In the genomic region with DNA sequence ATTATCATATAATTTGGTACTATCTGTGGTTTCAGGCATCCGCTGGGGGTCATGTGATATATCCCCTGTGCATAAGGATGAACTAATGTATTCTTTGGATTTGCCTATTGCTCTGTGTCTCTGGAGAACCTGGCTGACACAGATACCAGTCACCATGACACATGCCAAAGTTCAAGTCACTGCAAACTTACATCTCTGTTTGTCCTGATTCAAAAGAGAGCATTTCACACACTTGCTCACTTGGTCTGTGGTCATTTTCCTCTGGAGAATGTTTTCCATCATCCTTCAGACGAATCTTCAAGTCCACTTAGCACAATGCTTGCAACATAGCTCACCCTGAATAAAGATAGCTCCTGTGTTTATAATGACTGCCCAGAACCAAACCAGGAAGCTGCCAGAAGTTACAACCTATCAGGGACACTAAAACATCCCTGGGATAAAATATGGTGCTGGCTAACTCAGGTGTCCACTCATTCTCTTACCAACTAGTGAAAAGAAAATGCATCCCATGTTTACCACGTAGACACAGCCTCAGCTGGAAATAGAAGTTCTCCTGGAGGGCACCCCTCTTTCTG, we compare ENCODE assay signal across 1 cellular context.
A peak's percentile ranks its signal among the peaks of the same experiment; 100 is the strongest.
TF ChIP-seq lines count a peak whose summit lies in the region.

No MANE protein-coding gene starts in this region.

TF ChIP-seq in IMR-90, 13 proteins besides CTCF, POLR2A, EP300 and RAD21:
- TF ChIP-seq CEBPB (IDR thresholded peaks at IDR 0.05; ENCODE audit: low read depth, low read length) (0 out of 2 replicates have a peak, but pooled peaks have one; percentile 14), MAFK (IDR thresholded peaks at IDR 0.05; ENCODE audit: low read depth, low read length) (no peak), USF2 (IDR thresholded peaks at IDR 0.05; ENCODE audit: low read depth, low read length) (0 out of 2 replicates have a peak, but pooled peaks have one; percentile 10)
